In genomic region chr12:85065816-85066482, GRCh38 we compare ENCODE assay signal across 23 cellular contexts. TPM values are rescaled to one million over a fixed set of nuclear protein-coding genes. Genes with fewer than 3 reads are reported as not detected.
"Had no signal": no experiment of that assay in that cellular context is flagged by ENCODE, and none has a peak within 500 bp of the region (broad histone marks: within the 10 kb centered on the region; RNA-seq: fewer than 3 reads in every experiment).

No MANE protein-coding gene starts in this region.

- H3K27ac ChIP-seq: adrenal gland, SK-N-MC had no signal

- H3K4me1 ChIP-seq: adrenal gland had no signal

- DNase-seq: activated CD4-positive, alpha-beta T cell treated with anti-CD3 and anti-CD28 coated beads for 4 hours; activated CD4-positive, alpha-beta T cell treated with anti-CD3 and anti-CD28 coated beads, Interleukin-2, amount 50 U/mL, for 4 hours; activated CD8-positive, alpha-beta memory T cell treated with anti-CD3 and anti-CD28 coated beads, Interleukin-2, amount 50 U/mL, for 48 hours; activated CD8-positive, alpha-beta T cell treated with anti-CD3 and anti-CD28 coated beads, Interleukin-2, amount 10 ng/mL, durations not matched to agents 7 days and 5 days; activated naive CD4-positive, alpha-beta T cell treated with anti-CD3 and anti-CD28 coated beads, Interleukin-2, amount 50 U/mL, for 16 hours; activated naive CD8-positive, alpha-beta T cell treated with anti-CD3 and anti-CD28 coated beads, Interleukin-2, amount 10 ng/mL, durations not matched to agents 7 days and 5 days; activated T-cell treated with anti-CD3 and anti-CD28 coated beads, Interleukin-2, amount 50 U/mL, for 1 hour; adrenal gland; anterior cingulate cortex; cerebellar nuclear complex; Karpas-422; MM.1S; NCI-H1105; NCI-H1436; NCI-H1694 treated with DMSO at 0.1 percent for 48 hours; NCI-H2029 treated with DMSO at 0.1 percent for 48 hours; NCI-H446; NCI-H526 treated with DMSO at 0.1 percent for 48 hours; PC-3; SW 1271 had no signal

- H3K27me3 ChIP-seq: adrenal gland had no signal

- H3K4me3 ChIP-seq: adrenal gland, K562, SK-N-MC had no signal

- H3K9me3 ChIP-seq: adrenal gland had no signal

- H3K36me3 ChIP-seq: adrenal gland had no signal

RNA-seq across cellular contexts. Expression of gene LRRIQ1, which starts 29.8 kb away (rescaled TPM):
- total RNA-seq: activated CD8-positive, alpha-beta T cell treated with anti-CD3 and anti-CD28 coated beads, Interleukin-2, amount 10 ng/mL, durations not matched to agents 7 days and 5 days; activated naive CD8-positive, alpha-beta T cell treated with anti-CD3 and anti-CD28 coated beads, Interleukin-2, amount 10 ng/mL, durations not matched to agents 7 days and 5 days; cardiac septum; K562 had no signal
- polyA plus RNA-seq: K562 had no signal

RNA-seq across cellular contexts. Expression of gene TSPAN19, which starts 29.9 kb away (rescaled TPM):
- total RNA-seq: activated CD8-positive, alpha-beta T cell treated with anti-CD3 and anti-CD28 coated beads, Interleukin-2, amount 10 ng/mL, durations not matched to agents 7 days and 5 days; activated naive CD8-positive, alpha-beta T cell treated with anti-CD3 and anti-CD28 coated beads, Interleukin-2, amount 10 ng/mL, durations not matched to agents 7 days and 5 days; adrenal gland; cardiac septum; K562; PC-3 had no signal
- polyA plus RNA-seq: K562 had no signal
